In the genomic region with DNA sequence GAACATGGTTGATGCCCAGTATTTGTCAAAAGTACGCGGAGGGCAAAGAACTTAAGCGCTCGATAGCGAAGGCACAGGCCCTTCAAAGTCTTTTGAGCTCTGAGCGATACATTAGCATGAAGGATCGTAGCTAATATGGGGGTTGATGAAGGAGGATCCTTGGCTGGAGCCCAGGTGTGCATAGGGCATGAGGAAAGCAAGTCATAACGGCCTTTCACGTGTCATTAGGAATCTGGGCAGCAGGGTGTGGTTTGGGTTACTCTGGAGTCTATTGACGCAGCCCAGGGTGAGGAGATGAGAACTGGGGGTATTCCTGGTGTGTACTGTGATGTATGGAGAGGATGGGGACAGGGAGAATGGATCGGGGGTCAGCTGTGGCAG, we compare ENCODE assay signal across 8 cellular contexts. TPM values are rescaled to one million over a fixed set of nuclear protein-coding genes. Genes with fewer than 3 reads are reported as not detected.
DNase-seq lines count a peak whose midpoint lies in the region; ATAC-seq and TF ChIP-seq lines count a peak whose summit lies in the region.

No MANE protein-coding gene starts in this region.

- H3K4me3 ChIP-seq in HUES64 (ENCODE audit: low read length): peak overlapping the region; percentile 90

- CTCF ChIA-PET in activated CD8-positive, alpha-beta memory T cell treated with anti-CD3 and anti-CD28 coated beads, Interleukin-2, amount 10 ng/mL, durations not matched to agents 7 days and 5 days (lab: Charles Lee): interaction anchor here (1.2 to 2.9 kb wide), 2 partner anchors 28 to 134 kb away, joined by 5 to 28 read pairs; no protein-coding TSS in a partner anchor

- peaks cover 15% of the 10 kb centered on the region for H3K36me3 Mint-ChIP-seq in activated CD8-positive, alpha-beta memory T cell treated with anti-CD3 and anti-CD28 coated beads, Interleukin-2, amount 10 ng/mL, durations not matched to agents 7 days and 5 days
- H3K36me3 Mint-ChIP-seq in osteocyte (ENCODE audit: unreplicated experiment): peaks cover 24% of the 10 kb centered on the region

- ATAC-seq in activated CD8-positive, alpha-beta memory T cell treated with anti-CD3 and anti-CD28 coated beads, Interleukin-2, amount 10 ng/mL, durations not matched to agents 7 days and 5 days: peak; percentile 10

- H3K36me3 ChIP-seq in HUES64 (ENCODE audit: insufficient read depth, low read length): peaks cover 18% of the 10 kb centered on the region

- peak overlapping the region; percentile 93 for H3K27ac ChIP-seq in HUES64 (ENCODE audit: low read depth, low read length)

- DNase-seq in activated CD8-positive, alpha-beta memory T cell treated with anti-CD3 and anti-CD28 coated beads, Interleukin-2, amount 10 ng/mL, durations not matched to agents 7 days and 5 days: no peak
- no peak for DNase-seq in activated CD8-positive, alpha-beta memory T cell treated with anti-CD3 and anti-CD28 coated beads for 24 hours
- DNase-seq in activated CD8-positive, alpha-beta memory T cell treated with anti-CD3 and anti-CD28 coated beads, Interleukin-2, amount 50 U/mL, for 4 hours: peak; percentile 19
- DNase-seq in germinal center (ENCODE audit: low spot score) (peak; percentile 16), osteocyte (ENCODE audit: extremely low spot score, unreplicated experiment) (no peak), T-helper 9 cell (no peak), NK-92 (lab: John Stamatoyannopoulos, UW; ENCODE audit: unreplicated experiment) (no peak)

- H3K4me1 ChIP-seq in HUES64 (ENCODE audit: insufficient read depth, low read length): peaks cover 6% of the 10 kb centered on the region; the same call in 1 of the 2 replicates

- peak overlapping the region; percentile 73 for H3K27ac Mint-ChIP-seq in activated CD8-positive, alpha-beta memory T cell treated with anti-CD3 and anti-CD28 coated beads, Interleukin-2, amount 10 ng/mL, durations not matched to agents 7 days and 5 days
- peak overlapping the region; percentile 72 for H3K27ac Mint-ChIP-seq in osteocyte (ENCODE audit: unreplicated experiment)

- peak overlapping the region; percentile 81 for H3K4me3 Mint-ChIP-seq in activated CD8-positive, alpha-beta memory T cell treated with anti-CD3 and anti-CD28 coated beads, Interleukin-2, amount 10 ng/mL, durations not matched to agents 7 days and 5 days
- peak overlapping the region; percentile 94 for H3K4me3 Mint-ChIP-seq in osteocyte (ENCODE audit: unreplicated experiment)

- peaks cover 10% of the 10 kb centered on the region for H3K27me3 ChIP-seq in HUES64 (ENCODE audit: insufficient read depth, low read length)

- TF ChIP-seq CTCF in osteocyte (IDR thresholded peaks at IDR 0.05): no peak

- H3K9me3 ChIP-seq in HUES64 (ENCODE audit: insufficient read depth, low read depth, low read length): no peaks in the 10 kb centered on the region

- WGBS in HUES64: 15% methylated on average over 11 of the region's 11 CpGs

- peaks cover 13% of the 10 kb centered on the region for H3K27me3 Mint-ChIP-seq in activated CD8-positive, alpha-beta memory T cell treated with anti-CD3 and anti-CD28 coated beads, Interleukin-2, amount 10 ng/mL, durations not matched to agents 7 days and 5 days
- H3K27me3 Mint-ChIP-seq in osteocyte (ENCODE audit: unreplicated experiment): peaks cover 15% of the 10 kb centered on the region

- no peaks in the 10 kb centered on the region for H3K9me3 Mint-ChIP-seq in activated CD8-positive, alpha-beta memory T cell treated with anti-CD3 and anti-CD28 coated beads, Interleukin-2, amount 10 ng/mL, durations not matched to agents 7 days and 5 days (ENCODE audit: low read depth)
- H3K9me3 Mint-ChIP-seq in osteocyte (ENCODE audit: unreplicated experiment): peaks cover 28% of the 10 kb centered on the region

- peak overlapping the region; percentile 81 for H3K9ac ChIP-seq in HUES64 (ENCODE audit: low read depth, low read length)

- peaks cover 39% of the 10 kb centered on the region for H3K4me1 Mint-ChIP-seq in activated CD8-positive, alpha-beta memory T cell treated with anti-CD3 and anti-CD28 coated beads, Interleukin-2, amount 10 ng/mL, durations not matched to agents 7 days and 5 days
- H3K4me1 Mint-ChIP-seq in osteocyte (ENCODE audit: unreplicated experiment): peaks cover 30% of the 10 kb centered on the region

RNA-seq across cellular contexts. Expression of a gene that starts 0.6 kb away (rescaled TPM):
- 10 to 100 TPM; 26.3 to 34.5 TPM for total RNA-seq in activated CD8-positive, alpha-beta memory T cell treated with anti-CD3 and anti-CD28 coated beads, Interleukin-2, amount 10 ng/mL, durations not matched to agents 7 days and 5 days
- 19.5 TPM for polyA plus RNA-seq in HUES64 (2013, experiment 1 of 2)
- 16.9 TPM for polyA plus RNA-seq in HUES64 (2013, experiment 2 of 2)
- total RNA-seq in osteocyte: 20.2 and 26.4 TPM in 2 replicates

RNA-seq across cellular contexts. Expression of a gene that starts 31.7 kb away (rescaled TPM):
- total RNA-seq in activated CD8-positive, alpha-beta memory T cell treated with anti-CD3 and anti-CD28 coated beads, Interleukin-2, amount 10 ng/mL, durations not matched to agents 7 days and 5 days: not detected
- not detected for polyA plus RNA-seq in HUES64 (2013, experiment 1 of 2)
- polyA plus RNA-seq in HUES64 (2013, experiment 2 of 2): not detected
- total RNA-seq in osteocyte: not detected in 2 replicates

Comparison
In these comparisons a context has a peak if more than half of its experiments do, and no peak if none do; other contexts are left out.
1. DNase-seq: peak in activated CD8-positive, alpha-beta memory T cell treated with anti-CD3 and anti-CD28 coated beads, Interleukin-2, amount 50 U/mL, for 4 hours (single experiment) and germinal center (single experiment); none in activated CD8-positive, alpha-beta memory T cell treated with anti-CD3 and anti-CD28 coated beads, Interleukin-2, amount 10 ng/mL, durations not matched to agents 7 days and 5 days (single experiment), activated CD8-positive, alpha-beta memory T cell treated with anti-CD3 and anti-CD28 coated beads for 24 hours (single experiment), osteocyte (single experiment), T-helper 9 cell (single experiment) and NK-92 (single experiment).